ENCODE assay signal across 20 cellular contexts in the genomic region with DNA sequence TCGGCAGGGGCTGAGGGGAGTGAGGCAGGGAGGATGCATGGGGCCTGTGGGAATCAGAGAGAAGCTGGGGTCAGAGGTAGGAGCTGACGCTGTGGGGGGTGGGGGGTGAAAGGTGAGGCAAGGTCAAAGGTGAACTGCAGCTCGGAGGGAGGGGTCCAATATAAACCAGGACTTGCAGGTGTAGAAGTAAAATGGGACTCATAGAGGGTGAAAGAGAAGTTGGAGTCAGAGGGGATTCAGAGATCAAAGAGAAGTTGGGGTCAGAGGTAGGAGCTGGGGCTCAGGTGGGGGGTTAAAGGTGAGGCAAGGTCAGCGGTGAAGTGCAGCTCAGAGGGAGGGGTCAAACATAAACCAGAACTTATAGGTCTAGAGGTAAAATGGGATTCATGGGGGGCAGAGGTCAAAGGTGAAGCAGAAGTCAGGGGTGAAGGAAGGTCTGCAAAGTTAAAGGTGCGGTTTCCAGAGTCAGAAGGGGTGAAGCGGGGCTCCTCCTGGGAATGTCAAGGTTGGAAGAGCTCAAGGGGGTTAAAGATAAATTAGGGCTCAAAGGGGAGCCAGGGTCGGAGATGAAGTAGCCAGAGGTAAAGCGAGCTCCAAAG. TPM values are rescaled to one million over a fixed set of nuclear protein-coding genes. Genes with fewer than 3 reads are reported as not detected.
DNase-seq lines count a peak whose midpoint lies in the region; ATAC-seq and TF ChIP-seq lines count a peak whose summit lies in the region.
"Had no signal": no experiment of that assay in that cellular context is flagged by ENCODE, and none has a peak within 500 bp of the region (broad histone marks: within the 10 kb centered on the region; RNA-seq: fewer than 3 reads in every experiment).

No MANE protein-coding gene starts in this region.

- ATAC-seq in HG02759 (IDR thresholded peaks at IDR 0.05; ENCODE audit: unreplicated experiment) = no peak
- no peak for ATAC-seq in gastrocnemius medialis
- ATAC-seq: CD8-positive, alpha-beta T cell had no signal

- H3K4me1 ChIP-seq in A673 (ENCODE audit: insufficient read depth, low read length, poor library complexity, severe bottlenecking) (no peaks in the 10 kb centered on the region), OCI-LY7 (ENCODE audit: insufficient read depth, low read length, poor library complexity, severe bottlenecking) (peaks cover 16% of the 10 kb centered on the region), osteoblast (ENCODE audit: insufficient read depth, low read length) (no peaks in the 10 kb centered on the region), gastrocnemius medialis (no peaks in the 10 kb centered on the region)

- TF ChIP-seq POLR2A in gastrocnemius medialis (IDR thresholded peaks at IDR 0.05) = no peak

- H2AFZ ChIP-seq in OCI-LY7 (ENCODE audit: low read length) (no peak overlapping the region), osteoblast (ENCODE audit: low read length) (no peak overlapping the region)
- H2AFZ ChIP-seq: GM23248 had no signal

- TF ChIP-seq CTCF in A673 (conservative IDR thresholded peaks at IDR 0.05; ENCODE audit: low read depth, low read length) = no peak
- TF ChIP-seq CTCF in GM13977 (IDR thresholded peaks at IDR 0.05; ENCODE audit: extremely low read depth, insufficient read depth, missing control alignments) = no peak
- TF ChIP-seq CTCF in OCI-LY7 (conservative IDR thresholded peaks at IDR 0.05; ENCODE audit: low read length) = no peak
- TF ChIP-seq CTCF in osteoblast (IDR thresholded peaks at IDR 0.05; ENCODE audit: extremely low read depth, low read depth, low read length) = no peak
- TF ChIP-seq CTCF in gastrocnemius medialis (IDR thresholded peaks at IDR 0.05 in 4 of 5, conservative IDR thresholded peaks at IDR 0.05 in 1 of 5) = no peak

- H3K79me2 ChIP-seq in OCI-LY7 (ENCODE audit: insufficient read depth, low read depth, low read length) (no peaks in the 10 kb centered on the region), osteoblast (ENCODE audit: insufficient read depth, low read length) (no peaks in the 10 kb centered on the region)

- TSS peak; percentile 82 for BruUV-seq in A673 (replicated peaks; lab: Mats Ljungman, UMichigan)
- BruUV-seq in OCI-LY7 (replicated peaks; lab: Mats Ljungman, UMichigan) = TSS peak; percentile 94

- POLR2A ChIA-PET in A673 (lab: Charles Lee; ENCODE audit: low non-redundant PET) = no interaction called here
- POLR2A ChIA-PET in OCI-LY7 (lab: Charles Lee) = interaction anchor here (0.7 kb wide), 1 partner anchor 25 kb away, joined by 3 read pairs; no protein-coding TSS in a partner anchor

- H3K9me3 ChIP-seq in A673 (ENCODE audit: low read depth, low read length, poor library complexity, severe bottlenecking) (peaks cover 3% of the 10 kb centered on the region), OCI-LY7 (ENCODE audit: low read length) (peaks cover 5% of the 10 kb centered on the region; the same call in 1 of the 2 replicates), osteoblast (ENCODE audit: low read depth, low read length) (no peaks in the 10 kb centered on the region), gastrocnemius medialis (no peaks in the 10 kb centered on the region)

- H3K4me3 ChIP-seq in A673 (ENCODE audit: low read depth, low read length, poor library complexity, severe bottlenecking) (no peak overlapping the region), OCI-LY7 (ENCODE audit: low read depth, low read length, poor library complexity, severe bottlenecking) (no peak overlapping the region), osteoblast (ENCODE audit: insufficient read depth, low read length) (no peak overlapping the region), gastrocnemius medialis (no peak overlapping the region)
- H3K4me3 ChIP-seq: BLaER1 treated with 17β-estradiol and CSF1 and Interleukin-3, amounts not matched to agents 10 nM and 100 nM; GM23248 had no signal

- intact Hi-C loops in A673 (cut with micrococcal nuclease; ENCODE audit: unreplicated experiment) = no loop called here
- intact Hi-C loops in OCI-LY7 (cut with micrococcal nuclease; ENCODE audit: unreplicated experiment) = no loop called here
- intact Hi-C loops in gastrocnemius medialis (cut with DNase I; ENCODE audit: low total_unique reads) = no loop called here

- no peaks in the 10 kb centered on the region for H3K9me2 ChIP-seq in OCI-LY7 (ENCODE audit: insufficient read depth, low read length)

- no peak overlapping the region for H3K4me2 ChIP-seq in OCI-LY7 (ENCODE audit: low read length)
- H3K4me2 ChIP-seq in osteoblast (ENCODE audit: insufficient read depth, low read length) = no peak overlapping the region
- H3K4me2 ChIP-seq: BLaER1 treated with 17β-estradiol and CSF1 and Interleukin-3, amounts not matched to agents 10 nM and 100 nM had no signal

- H4K20me1 ChIP-seq in OCI-LY7 (ENCODE audit: insufficient read depth, low read length) (no peaks in the 10 kb centered on the region), osteoblast (ENCODE audit: insufficient read depth, low read length) (no peaks in the 10 kb centered on the region)
- H4K20me1 ChIP-seq: BLaER1 treated with 17β-estradiol and CSF1 and Interleukin-3, amounts not matched to agents 10 nM and 100 nM had no signal

- H3K36me3 ChIP-seq in A673 (ENCODE audit: insufficient read depth, low read length, poor library complexity, severe bottlenecking) (no peaks in the 10 kb centered on the region), OCI-LY7 (ENCODE audit: insufficient read depth, low read length) (no peaks in the 10 kb centered on the region), osteoblast (ENCODE audit: insufficient read depth, low read length) (no peaks in the 10 kb centered on the region), gastrocnemius medialis (no peaks in the 10 kb centered on the region)

- no peaks in the 10 kb centered on the region for H3K27me3 ChIP-seq in A673 (replicated peaks; ENCODE audit: insufficient read depth, low read depth, low read length, poor library complexity)
- no peaks in the 10 kb centered on the region for H3K27me3 ChIP-seq in osteoblast (ENCODE audit: insufficient read depth, low read length)
- H3K27me3 ChIP-seq in gastrocnemius medialis = peaks cover 0 to 2% (median 0%) of the 10 kb centered on the region in 3 donors
- H3K27me3 ChIP-seq: BLaER1 treated with 17β-estradiol and CSF1 and Interleukin-3, amounts not matched to agents 10 nM and 100 nM had no signal

- in situ Hi-C loops in GM13977 (cut with MboI; ENCODE audit: low pct_unique_long_range_greater_than_20kb, low sequenced_read_pairs, unreplicated experiment) (no loop called here), gastrocnemius medialis (cut with MboI; ENCODE audit: low sequenced_read_pairs in 4 of 4) (no loop called here)

- H3K27ac ChIP-seq in A673 (ENCODE audit: low read depth, low read length, poor library complexity, severe bottlenecking) (no peak overlapping the region), OCI-LY7 (ENCODE audit: low read depth, low read length, poor library complexity, severe bottlenecking) (no peak overlapping the region), osteoblast (ENCODE audit: low read depth, low read length) (no peak overlapping the region), gastrocnemius medialis (no peak overlapping the region)
- H3K27ac ChIP-seq: BLaER1 treated with 17β-estradiol and CSF1 and Interleukin-3, amounts not matched to agents 10 nM and 100 nM; GM23248 had no signal

- DNase-seq in A673 (ENCODE audit: low spot score) (no peak), GM13977 (ENCODE audit: low spot score) (peak; percentile 9), OCI-LY7 (ENCODE audit: low spot score) (no peak), osteoblast (ENCODE audit: insufficient read length, low spot score, missing footprints) (peak; percentile 32), gastrocnemius medialis (no peak), NCI-H524 (lab: John Stamatoyannopoulos, UW) (no peak)
- DNase-seq: 8988T; Calu3; CD8-positive, alpha-beta T cell; DMS 273 treated with DMSO at 0.1 percent for 48 hours; DMS53; DND-41; EL; GM23248; HCEC 1CT had no signal

- CTCF ChIA-PET in A673 (lab: Charles Lee) = no interaction called here
- CTCF ChIA-PET in OCI-LY7 (lab: Charles Lee; ENCODE audit: unreplicated experiment) = no interaction called here

RNA-seq across cellular contexts. Expression of a gene that starts 7.6 kb away (rescaled TPM):
- total RNA-seq in A673 (2021) (27.0 and 45.2 TPM in 2 replicates), OCI-LY7 (2022) (12.6 and 16.0 TPM in 2 replicates), osteoblast (not detected in 2 replicates), gastrocnemius medialis (1 to 10 TPM; 1.7 to 2.5 (median 2.0) TPM)
- total RNA-seq in OCI-LY7 (2014; rRNA removed; shearing (Covaris generic)) = 9.7 and 14.4 TPM in 2 replicates
- total RNA-seq: GM23248, HT-29 had no signal

RNA-seq across cellular contexts. Expression of a gene that starts 12.9 kb away (rescaled TPM):
- total RNA-seq in A673 (2021) (0.11 and 0.24 TPM in 2 replicates), OCI-LY7 (2022) (68.3 and 76.1 TPM in 2 replicates), osteoblast (not detected in 2 replicates), gastrocnemius medialis (1 to 10 TPM in 1 of 4 donors, under 1 TPM in 2, not detected in 1; 0.27 to 1.2 (median 0.29) TPM)
- total RNA-seq in OCI-LY7 (2014; rRNA removed; shearing (Covaris generic)) = 40.9 and 41.8 TPM in 2 replicates
- total RNA-seq: Calu3, G401, GM23248, HT-29 had no signal

RNA-seq across cellular contexts. Expression of a gene that starts 30.5 kb away (rescaled TPM):
- total RNA-seq in A673 (2021) (not detected in 2 replicates), OCI-LY7 (2022) (2.3 and 2.9 TPM in 2 replicates), osteoblast (not detected in 2 replicates), gastrocnemius medialis (under 1 TPM in 1 of 4 donors, not detected in 3; 0.75 TPM)
- total RNA-seq in OCI-LY7 (2014; rRNA removed; shearing (Covaris generic)) = 1.2 and 1.5 TPM in 2 replicates
- total RNA-seq: G401, GM23248, H4 had no signal

RNA-seq across cellular contexts. Expression of a gene that starts 34.9 kb away (rescaled TPM):
- 39.9 and 56.0 TPM in 2 replicates for total RNA-seq in A673 (2021)
- total RNA-seq in OCI-LY7 (2014; rRNA removed; shearing (Covaris generic)) = 48.4 and 50.9 TPM in 2 replicates
- total RNA-seq in OCI-LY7 (2022) = 65.5 and 65.7 TPM in 2 replicates
- total RNA-seq in osteoblast = 22.8 and 23.6 TPM in 2 replicates
- 10 to 100 TPM; 61.7 to 73.6 (median 65.0) TPM for total RNA-seq in gastrocnemius medialis

RNA-seq across cellular contexts. Expression of a gene that starts 36.3 kb away (rescaled TPM):
- total RNA-seq in A673 (2021) = 10.0 and 11.1 TPM in 2 replicates
- total RNA-seq in OCI-LY7 (2014; rRNA removed; shearing (Covaris generic)) = 18.1 and 22.3 TPM in 2 replicates
- 16.1 and 20.9 TPM in 2 replicates for total RNA-seq in OCI-LY7 (2022)
- total RNA-seq in osteoblast = 12.7 and 16.6 TPM in 2 replicates
- total RNA-seq in gastrocnemius medialis = 1 to 10 TPM in 2 of 4 donors, not detected in 2; 1.1 to 1.8 TPM

Comparison
In these comparisons a context has a peak if more than half of its experiments do, and no peak if none do; other contexts are left out.
1. DNase-seq: peak in GM13977 (single experiment) and osteoblast (single experiment); none in A673 (single experiment), OCI-LY7 (single experiment), gastrocnemius medialis (0 of 2) and NCI-H524 (0 of 2).
2. RNA of a gene that starts 12.9 kb away (total RNA-seq): 40.9 to 76.1 TPM in OCI-LY7; 0.27 to 1.2 TPM in gastrocnemius medialis, 0.11 to 0.24 TPM in A673 and not detected in osteoblast; every median in the first group is over 10 times any median in the second.